ENCODE assay signal across 10 cellular contexts in the genomic region with DNA sequence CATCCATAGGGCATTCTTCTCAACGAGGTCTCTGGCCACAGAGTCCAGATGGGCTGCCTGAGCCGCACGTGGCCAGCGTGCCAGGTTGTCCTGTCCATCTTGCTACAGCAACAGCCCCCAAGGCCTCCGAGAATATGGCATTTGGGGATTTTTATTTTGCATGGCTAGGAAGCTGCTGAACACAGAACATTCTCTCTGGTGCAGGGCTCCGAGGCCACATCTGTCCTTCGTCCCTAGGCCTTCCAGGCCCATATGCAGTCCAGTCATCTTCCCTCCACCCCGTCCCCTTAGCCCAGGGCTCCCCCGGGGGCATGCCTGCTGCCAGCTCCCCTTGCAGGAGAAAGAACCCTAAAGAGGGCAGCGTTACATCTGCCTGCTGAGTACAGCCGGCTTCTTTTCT. TPM values are rescaled to one million over a fixed set of nuclear protein-coding genes. Genes with fewer than 3 reads are reported as not detected.
A peak's percentile ranks its signal among the peaks of the same experiment; 100 is the strongest.
DNase-seq lines count a peak whose midpoint lies in the region; ATAC-seq and TF ChIP-seq lines count a peak whose summit lies in the region.
"Had no signal": no experiment of that assay in that cellular context is flagged by ENCODE, and none has a peak within 500 bp of the region (broad histone marks: within the 10 kb centered on the region; RNA-seq: fewer than 3 reads in every experiment).

No MANE protein-coding gene starts in this region.

- peaks cover 49% of the 10 kb centered on the region for H3K79me2 ChIP-seq in mammary epithelial cell (ENCODE audit: insufficient read depth, low read length)

- H3K9me3 ChIP-seq in mammary epithelial cell (replicated peaks; ENCODE audit: insufficient read depth, low read length) (no peaks in the 10 kb centered on the region), testis (no peaks in the 10 kb centered on the region)

- H3K9ac ChIP-seq in mammary epithelial cell (ENCODE audit: insufficient read depth, low read length), result no peak overlapping the region

- H2AFZ ChIP-seq in mammary epithelial cell (ENCODE audit: low read depth, low read length), result no peak overlapping the region

- H3K36me3 Mint-ChIP-seq in MCF 10A (ENCODE audit: insufficient read depth, unreplicated experiment) (peaks cover 24% of the 10 kb centered on the region), memory B cell (peaks cover 3% of the 10 kb centered on the region)

- H3K27me3 ChIP-seq in mammary epithelial cell (ENCODE audit: insufficient read depth, low read length), result no peaks in the 10 kb centered on the region
- no peaks in the 10 kb centered on the region for H3K27me3 ChIP-seq in testis

- H3K27ac Mint-ChIP-seq in MCF 10A (ENCODE audit: low read depth, unreplicated experiment) (peak overlapping the region; percentile 77), memory B cell (peak overlapping the region; percentile 23)

- no peak for TF ChIP-seq CTCF in MCF 10A (IDR thresholded peaks at IDR 0.05; ENCODE audit: unreplicated experiment)
- no peak for TF ChIP-seq CTCF in mammary epithelial cell (conservative IDR thresholded peaks at IDR 0.05 in 1 of 2, IDR thresholded peaks at IDR 0.05 in 1 of 2; ENCODE audit: extremely low read depth in 1 of 2, insufficient read depth in 1 of 2, low read depth in 1 of 2, low read length in 2 of 2)
- no peak for TF ChIP-seq CTCF in VCaP (conservative IDR thresholded peaks at IDR 0.05)
- no peak for TF ChIP-seq CTCF in testis (IDR thresholded peaks at IDR 0.05)
- no peak for TF ChIP-seq CTCF in GM13976 (IDR thresholded peaks at IDR 0.05; ENCODE audit: borderline replicate concordance, control extremely low read depth, extremely low read depth, insufficient read depth, missing control alignments)

- in situ Hi-C loops in mammary epithelial cell (cut with MboI; ENCODE audit: low sequenced_read_pairs in 2 of 2) (no loop called here), GM13976 (cut with MboI; ENCODE audit: low sequenced_read_pairs, unreplicated experiment) (no loop called here)

- BruUV-seq in MCF 10A (replicated peaks; lab: Mats Ljungman, UMichigan) (no TSS peak), mammary epithelial cell (replicated peaks; lab: Mats Ljungman, UMichigan) (no TSS peak)

- ATAC-seq in memory B cell (ENCODE audit: low read depth), result no peak

- H3K4me3 Mint-ChIP-seq in MCF 10A (ENCODE audit: unreplicated experiment), result peak overlapping the region; percentile 75
- no peak overlapping the region for H3K4me3 Mint-ChIP-seq in memory B cell

- intact Hi-C loops in MCF 10A (cut with micrococcal nuclease) (loop anchor here (5.0 kb wide), 1 partner anchor 594 kb away; no protein-coding TSS in a partner anchor), mammary epithelial cell (cut with micrococcal nuclease) (loop anchor here (5.0 to 10.0 kb wide), 2 partner anchors 121 to 364 kb away; no protein-coding TSS in a partner anchor), testis (cut with DNase I; ENCODE audit: low total_unique reads) (no loop called here)

- H3K4me1 ChIP-seq in mammary epithelial cell (ENCODE audit: insufficient read depth, low read length) (peaks cover 14% of the 10 kb centered on the region), testis (peaks cover 16% of the 10 kb centered on the region)

- no peak overlapping the region for H3K4me3 ChIP-seq in mammary epithelial cell (replicated peaks in 1 of 3; ENCODE audit: insufficient read depth in 1 of 3, low read depth in 2 of 3, low read length in 3 of 3)
- H3K4me3 ChIP-seq in testis, result no peak overlapping the region

- CTCF ChIA-PET in MCF 10A (lab: Yijun Ruan, JAX), result interaction anchor here (1.2 kb wide), 1 partner anchor 594 kb away, joined by 6 read pairs; no protein-coding TSS in a partner anchor
- CTCF ChIA-PET in mammary epithelial cell (lab: Charles Lee; ENCODE audit: low non-redundant PET), result no interaction called here

- H3K9me3 Mint-ChIP-seq in MCF 10A (ENCODE audit: unreplicated experiment) (no peaks in the 10 kb centered on the region), memory B cell (no peaks in the 10 kb centered on the region)

- POLR2A ChIA-PET in MCF 10A (lab: Yijun Ruan, JAX), result interaction anchor here (0.6 to 1.5 kb wide), 4 partner anchors 118 to 626 kb away, joined by 3 read pairs; partner anchors contain the start of gene NDUFA10

- H3K27me3 Mint-ChIP-seq in MCF 10A (ENCODE audit: insufficient read depth, unreplicated experiment), result no peaks in the 10 kb centered on the region
- no peaks in the 10 kb centered on the region for H3K27me3 Mint-ChIP-seq in memory B cell

- no peak for TF ChIP-seq POLR2A in testis (IDR thresholded peaks at IDR 0.05)

- peaks cover 16% of the 10 kb centered on the region for H3K4me1 Mint-ChIP-seq in MCF 10A (ENCODE audit: insufficient read depth, unreplicated experiment)
- peaks cover 16% of the 10 kb centered on the region for H3K4me1 Mint-ChIP-seq in memory B cell

- dilution Hi-C loops in mammary epithelial cell (cut with HindIII; ENCODE audit: low sequenced_read_pairs), result no loop called here

- no peaks in the 10 kb centered on the region for H3K36me3 ChIP-seq in mammary epithelial cell (ENCODE audit: insufficient read depth, low read length)
- no peaks in the 10 kb centered on the region for H3K36me3 ChIP-seq in testis (ENCODE audit: low read depth, missing control alignments)

- 88% methylated on average over 8 of the region's 11 CpGs for WGBS in mammary epithelial cell (ENCODE audit: low coverage, missing lambda C conversion rate)
- 67 to 72% methylated on average over 9 to 11 of the region's 11 CpGs for WGBS in testis, 2 donors

- no peaks in the 10 kb centered on the region for H4K20me1 ChIP-seq in mammary epithelial cell (ENCODE audit: insufficient read depth, low read length)

- H3K27ac ChIP-seq in mammary epithelial cell (ENCODE audit: insufficient read depth, low read depth, low read length) (no peak overlapping the region), VCaP (peak overlapping the region; percentile 94), testis (no peak overlapping the region)

- no peak overlapping the region for H3K4me2 ChIP-seq in mammary epithelial cell (ENCODE audit: insufficient read depth, low read depth, low read length)

- DNase-seq in MCF 10A (ENCODE audit: unreplicated experiment) (no peak), mammary epithelial cell (no peak), memory B cell (ENCODE audit: low spot score in 2 of 2) (no peak), testis (peak; percentile 15), GM13976 (ENCODE audit: low spot score) (no peak), NCI-H2227 (lab: John Stamatoyannopoulos, UW; ENCODE audit: unreplicated experiment) (no peak), SW 1271 (lab: John Stamatoyannopoulos, UW) (no peak)
- DNase-seq: Calu3, KBM-7 had no signal

RNA-seq across cellular contexts. Expression of gene HDAC4, which starts 2.3 kb away (rescaled TPM):
- total RNA-seq in MCF 10A (2022) (21.8 and 23.8 TPM in 2 replicates), mammary epithelial cell (10 to 100 TPM; 18.4 to 20.2 TPM), testis (10 to 100 TPM; 58.7 to 67.5 TPM)
- polyA plus RNA-seq in mammary epithelial cell (8.9 TPM), testis (ENCODE audit: insufficient read depth, low read depth, low replicate concordance) (29.0 TPM)
- 12.6 TPM for polyA minus RNA-seq in mammary epithelial cell
